Comparison of ENCODE assay signal across 23 cellular contexts in the genomic region with DNA sequence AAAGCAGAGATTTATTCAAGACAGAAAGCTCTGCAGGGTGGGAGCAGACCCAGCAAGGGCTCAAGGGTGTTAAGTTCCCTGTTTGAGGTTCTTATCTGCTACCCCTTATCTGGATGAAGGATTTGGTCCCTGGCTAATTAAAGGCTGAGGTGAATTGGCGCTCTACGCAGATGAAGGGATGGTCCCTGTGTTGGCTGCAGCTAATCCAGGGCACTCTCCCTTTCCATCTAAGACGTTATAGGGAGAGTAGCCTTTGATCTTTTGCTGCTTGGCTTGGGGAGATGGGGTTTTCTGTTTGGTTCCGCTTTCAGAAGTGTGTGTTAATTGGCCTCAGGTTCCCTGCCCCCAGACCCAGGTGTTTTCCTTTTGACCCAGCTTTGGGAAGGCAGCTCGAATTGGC. TPM values are rescaled to one million over a fixed set of nuclear protein-coding genes. Genes with fewer than 3 reads are reported as not detected.
A peak's percentile ranks its signal among the peaks of the same experiment; 100 is the strongest.
DNase-seq lines count a peak whose midpoint lies in the region; ATAC-seq, FAIRE-seq and TF ChIP-seq lines count a peak whose summit lies in the region.
"Had no signal": no experiment of that assay in that cellular context is flagged by ENCODE, and none has a peak within 500 bp of the region (broad histone marks: within the 10 kb centered on the region; RNA-seq: fewer than 3 reads in every experiment).

No MANE protein-coding gene starts in this region.

- no peak for TF ChIP-seq CTCF in astrocyte (IDR thresholded peaks at IDR 0.05; ENCODE audit: insufficient read depth, low read depth, low read length)
- no peak for TF ChIP-seq CTCF in prostate gland (IDR thresholded peaks at IDR 0.05)
- TF ChIP-seq CTCF in GM10266 (IDR thresholded peaks at IDR 0.05; ENCODE audit: control insufficient read depth, insufficient read depth, low read depth, missing control alignments): no peak

- H3K23ac ChIP-seq in trophoblast cell (ENCODE audit: low read length): no peak overlapping the region

- no peaks in the 10 kb centered on the region for H4K20me1 ChIP-seq in astrocyte (ENCODE audit: insufficient read depth, low read length)
- H4K20me1 ChIP-seq: BLaER1 had no signal

- no peak overlapping the region for H3K4me3 Mint-ChIP-seq in astrocyte (ENCODE audit: unreplicated experiment)
- H3K4me3 Mint-ChIP-seq in memory B cell: no peak overlapping the region
- H3K4me3 Mint-ChIP-seq: CD14-positive monocyte; CD4-positive, alpha-beta memory T cell; HFFc6; IgD-negative memory B cell had no signal

- H2BK12ac ChIP-seq in trophoblast cell (ENCODE audit: low read length): peak overlapping the region; percentile 3

- H4K8ac ChIP-seq in trophoblast cell (ENCODE audit: low read depth, low read length): no peak overlapping the region

- H3K27ac Mint-ChIP-seq in astrocyte (ENCODE audit: unreplicated experiment) (peak overlapping the region; percentile 19), memory B cell (no peak overlapping the region)
- H3K27ac Mint-ChIP-seq: CD4-positive, alpha-beta memory T cell; HFFc6 had no signal

- no peaks in the 10 kb centered on the region for H3K79me2 ChIP-seq in astrocyte (ENCODE audit: insufficient read depth, low read length)
- H3K79me2 ChIP-seq in trophoblast cell (ENCODE audit: control insufficient read depth, insufficient read depth, low read length, poor library complexity): no peaks in the 10 kb centered on the region

- no peaks in the 10 kb centered on the region for H3K36me3 ChIP-seq in astrocyte (ENCODE audit: insufficient read depth, low read length)
- no peaks in the 10 kb centered on the region for H3K36me3 ChIP-seq in trophoblast cell (ENCODE audit: control insufficient read depth in 1 of 2, insufficient read depth in 2 of 2, low read length in 2 of 2)
- H3K36me3 ChIP-seq in prostate gland: no peaks in the 10 kb centered on the region
- H3K36me3 ChIP-seq: BLaER1 had no signal

- TF ChIP-seq POLR2A in prostate gland (IDR thresholded peaks at IDR 0.05): no peak

- H3K14ac ChIP-seq in trophoblast cell (ENCODE audit: low read length): peak overlapping the region; percentile 26

- peak; percentile 35 for ATAC-seq in memory B cell (ENCODE audit: low read depth)
- ATAC-seq: HCT116 had no signal

- peaks cover 5% of the 10 kb centered on the region for H3K36me3 Mint-ChIP-seq in astrocyte (ENCODE audit: low read depth, unreplicated experiment)
- H3K36me3 Mint-ChIP-seq in memory B cell: peaks cover 11% of the 10 kb centered on the region
- H3K36me3 Mint-ChIP-seq: CD14-positive monocyte had no signal

- no peak overlapping the region for H3K18ac ChIP-seq in trophoblast cell (ENCODE audit: low read length)

- H3K4ac ChIP-seq in trophoblast cell (ENCODE audit: low read depth, low read length): no peak overlapping the region

- H3K4me2 ChIP-seq in astrocyte (ENCODE audit: low read length) (no peak overlapping the region), trophoblast cell (ENCODE audit: low read length) (no peak overlapping the region)
- H3K4me2 ChIP-seq: BLaER1 had no signal

- DNase-seq in ELF-1 (ENCODE audit: low read depth, low spot score): peak; percentile 51
- DNase-seq in astrocyte (ENCODE audit: low read depth): no peak
- DNase-seq in memory B cell (ENCODE audit: low spot score in 2 of 2): no peak
- DNase-seq in trophoblast cell: peak in 1 of 2 donors; percentile 1
- no peak for DNase-seq in NCI-H1694 (lab: John Stamatoyannopoulos, UW)
- no peak for DNase-seq in prostate gland (ENCODE audit: low spot score)
- no peak for DNase-seq in GM10266 (ENCODE audit: extremely low spot score)
- DNase-seq: 8988T; Calu3; CD4-positive, alpha-beta memory T cell; DMS79 treated with DMSO at 0.1 percent for 48 hours; GM23248; HFFc6 had no signal

- H3K27me3 Mint-ChIP-seq in astrocyte (ENCODE audit: low read depth, unreplicated experiment) (peaks cover 9% of the 10 kb centered on the region), memory B cell (no peaks in the 10 kb centered on the region)
- H3K27me3 Mint-ChIP-seq: CD4-positive, alpha-beta memory T cell; IgD-negative memory B cell had no signal

- no peaks in the 10 kb centered on the region for H3K27me3 ChIP-seq in astrocyte (ENCODE audit: insufficient read depth, low read length)
- no peaks in the 10 kb centered on the region for H3K27me3 ChIP-seq in trophoblast cell (ENCODE audit: insufficient read depth, low read length)
- H3K27me3 ChIP-seq in prostate gland (replicated peaks; ENCODE audit: insufficient read depth): no peaks in the 10 kb centered on the region
- H3K27me3 ChIP-seq: BLaER1 had no signal

- H3K4me1 Mint-ChIP-seq in astrocyte (ENCODE audit: low read depth, unreplicated experiment) (peaks cover 10% of the 10 kb centered on the region), memory B cell (no peaks in the 10 kb centered on the region)
- H3K4me1 Mint-ChIP-seq: CD14-positive monocyte; CD4-positive, alpha-beta memory T cell had no signal

- intact Hi-C loops in prostate gland (cut with DNase I): no loop called here

- H3K9ac ChIP-seq in astrocyte (ENCODE audit: low read length) (no peak overlapping the region), trophoblast cell (ENCODE audit: low read length) (no peak overlapping the region)
- H3K9ac ChIP-seq: BLaER1, GM23248 had no signal

- no peak overlapping the region for H4K12ac ChIP-seq in trophoblast cell (ENCODE audit: low read depth, low read length)

- no peak for FAIRE-seq in astrocyte (lab: Jason Lieb, UNC)
- FAIRE-seq: GM12892, GM18507, H54, HTR-8/SVneo had no signal

- H2BK5ac ChIP-seq in trophoblast cell (ENCODE audit: low read depth, low read length, poor library complexity): peak overlapping the region; percentile 65

- H3K9me3 ChIP-seq in astrocyte (ENCODE audit: insufficient read depth, low read depth, low read length): no peaks in the 10 kb centered on the region
- H3K9me3 ChIP-seq in trophoblast cell (ENCODE audit: insufficient read depth, low read depth, low read length): no peaks in the 10 kb centered on the region
- H3K9me3 ChIP-seq in prostate gland: no peaks in the 10 kb centered on the region
- H3K9me3 ChIP-seq: BLaER1 had no signal

- H3K4me3 ChIP-seq in astrocyte (ENCODE audit: insufficient read depth, low read depth, low read length) (no peak overlapping the region), trophoblast cell (ENCODE audit: low read depth, low read length) (no peak overlapping the region), prostate gland (no peak overlapping the region)
- H3K4me3 ChIP-seq: BLaER1, GM23248 had no signal

- no peak overlapping the region for H3K27ac ChIP-seq in astrocyte (ENCODE audit: low read depth, low read length)
- no peak overlapping the region for H3K27ac ChIP-seq in trophoblast cell (ENCODE audit: low read depth, low read length)
- no peak overlapping the region for H3K27ac ChIP-seq in prostate gland
- H3K27ac ChIP-seq: BLaER1, GM23248 had no signal

- no CpG with 5 or more reads among the region's 5 CpGs for WGBS in trophoblast cell (ENCODE audit: extremely low coverage, insufficient coverage, insufficient read length)
- 65% methylated on average over 5 of the region's 5 CpGs for WGBS in prostate gland

- H3K9me3 Mint-ChIP-seq in astrocyte (ENCODE audit: unreplicated experiment): peaks cover 11% of the 10 kb centered on the region
- peaks cover 12% of the 10 kb centered on the region for H3K9me3 Mint-ChIP-seq in memory B cell

- peak overlapping the region; percentile 73 for H2BK120ac ChIP-seq in trophoblast cell (ENCODE audit: insufficient read depth, low read length, poor library complexity)

- H2AK5ac ChIP-seq in trophoblast cell (ENCODE audit: low read length): no peak overlapping the region

- peak overlapping the region; percentile 53 for H4K91ac ChIP-seq in trophoblast cell (ENCODE audit: low read depth, low read length)

- H3K79me1 ChIP-seq in trophoblast cell (ENCODE audit: low read length): peaks cover 2% of the 10 kb centered on the region

- H3K4me1 ChIP-seq in astrocyte (ENCODE audit: insufficient read depth, low read length) (no peaks in the 10 kb centered on the region), trophoblast cell (ENCODE audit: control insufficient read depth in 1 of 2, insufficient read depth in 2 of 2, low read length in 2 of 2) (peaks cover 8 to 16% of the 10 kb centered on the region in 2 experiments), prostate gland (replicated peaks) (no peaks in the 10 kb centered on the region)
- H3K4me1 ChIP-seq: BLaER1 had no signal

- H2AFZ ChIP-seq in astrocyte (ENCODE audit: low read depth, low read length) (no peak overlapping the region), trophoblast cell (ENCODE audit: insufficient read depth, low read length, poor library complexity) (no peak overlapping the region)
- H2AFZ ChIP-seq: GM23248 had no signal

RNA-seq across cellular contexts. Expression of a gene that starts 17.0 kb away (rescaled TPM):
- total RNA-seq in astrocyte: not detected in 2 replicates
- polyA plus RNA-seq in trophoblast cell (2013): 0.04 and 0.19 TPM in 2 replicates
- 1 to 10 TPM in 1 of 2 donors, under 1 TPM in 1; 0.55 to 4.8 TPM for total RNA-seq in prostate gland
- total RNA-seq: A673, Calu3, G401, HFFc6 had no signal
- polyA plus RNA-seq: GM23248, IgD-negative memory B cell had no signal
